ENCODE assay signal across 1 cellular context in genomic region chr2:5696351-5696740, GRCh38.
TF ChIP-seq lines count a peak whose summit lies in the region.

No MANE protein-coding gene starts in this region.

TF ChIP-seq in GM12878, 131 proteins besides CTCF, POLR2A, EP300 and RAD21 (continued from another document):
- TF ChIP-seq ZBTB33 (IDR thresholded peaks at IDR 0.05) (no peak), ZNF24 (IDR thresholded peaks at IDR 0.05) (no peak), NR2C2 (IDR thresholded peaks at IDR 0.05; ENCODE audit: borderline replicate concordance, control insufficient read depth, insufficient read length, low read depth) (no peak), HDAC6 (IDR thresholded peaks at IDR 0.05; ENCODE audit: unreplicated experiment) (no peak), GABPA (IDR thresholded peaks at IDR 0.05; ENCODE audit: low read depth) (no peak), BMI1 (IDR thresholded peaks at IDR 0.05; ENCODE audit: borderline replicate concordance) (no peak)
